2 cellular contexts compared by ENCODE assay signal in the genomic region with DNA sequence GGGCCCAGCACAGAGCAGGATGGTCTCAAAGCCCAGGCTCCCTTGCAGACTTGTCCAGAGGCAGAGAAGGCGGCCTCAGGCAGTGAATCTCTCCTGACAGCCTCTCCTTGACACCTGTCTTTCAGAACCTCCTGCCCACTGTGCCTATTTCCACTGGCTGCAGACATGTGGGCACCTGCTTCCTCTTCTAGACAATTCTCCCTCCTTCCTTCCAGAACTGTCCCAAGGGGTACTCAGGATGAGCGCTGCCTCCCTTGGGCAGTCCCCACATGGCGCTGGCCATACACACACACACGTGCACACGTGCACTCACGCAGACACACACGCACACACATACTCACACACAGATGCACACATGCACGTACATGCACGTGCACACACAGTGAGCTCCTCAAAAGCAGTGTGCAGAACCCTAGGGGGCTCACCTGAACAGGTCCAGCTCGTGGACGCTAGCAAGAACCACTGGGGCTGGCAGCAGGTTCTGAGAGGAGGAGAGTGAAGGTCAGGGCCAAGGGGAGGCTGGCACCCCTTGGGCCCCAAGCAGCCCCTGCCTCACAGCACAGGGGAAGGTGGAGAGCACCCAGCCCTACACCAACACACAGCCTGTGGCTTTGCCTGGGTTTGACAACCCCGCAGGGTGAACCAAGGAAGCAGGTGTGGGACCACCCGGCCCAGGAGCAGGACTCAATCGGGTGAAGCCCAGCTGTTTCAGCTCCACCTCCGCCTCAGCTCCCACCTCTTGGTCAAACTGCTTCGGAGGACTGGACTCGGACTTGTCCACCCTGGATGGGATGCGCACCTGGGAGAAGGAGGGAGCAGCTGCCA.
TF ChIP-seq lines count a peak whose summit lies in the region.

No MANE protein-coding gene starts in this region.

TF ChIP-seq in SK-N-SH, 30 proteins besides CTCF, POLR2A, EP300 and RAD21:
- no peak for TF ChIP-seq GATA2 (CRISPR knock-in tag; IDR thresholded peaks at IDR 0.05)
- TF ChIP-seq CHD2 (IDR thresholded peaks at IDR 0.05; ENCODE audit: low read length, partially characterized antibody): no peak
- TF ChIP-seq FOSL2 (IDR thresholded peaks at IDR 0.05; ENCODE audit: borderline replicate concordance, low read depth): no peak
- TF ChIP-seq MXI1 (IDR thresholded peaks at IDR 0.05; ENCODE audit: low read depth, low read length): no peak
- no peak for TF ChIP-seq JUND (IDR thresholded peaks at IDR 0.05)
- no peak for TF ChIP-seq EZH2phosphoT487 (IDR thresholded peaks at IDR 0.05; ENCODE audit: borderline replicate concordance, low read depth)
- TF ChIP-seq, protein P1, sequence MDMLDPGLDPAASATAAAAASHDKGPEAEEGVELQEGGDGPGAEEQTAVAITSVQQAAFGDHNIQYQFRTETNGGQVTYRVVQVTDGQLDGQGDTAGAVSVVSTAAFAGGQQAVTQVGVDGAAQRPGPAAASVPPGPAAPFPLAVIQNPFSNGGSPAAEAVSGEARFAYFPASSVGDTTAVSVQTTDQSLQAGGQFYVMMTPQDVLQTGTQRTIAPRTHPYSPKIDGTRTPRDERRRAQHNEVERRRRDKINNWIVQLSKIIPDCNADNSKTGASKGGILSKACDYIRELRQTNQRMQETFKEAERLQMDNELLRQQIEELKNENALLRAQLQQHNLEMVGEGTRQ (IDR thresholded peaks at IDR 0.05; ENCODE audit: borderline replicate concordance, low read depth, low read length): no peak
- TF ChIP-seq RCOR1 (IDR thresholded peaks at IDR 0.05; ENCODE audit: low read length): no peak
- no peak for TF ChIP-seq FOXM1 (IDR thresholded peaks at IDR 0.05; ENCODE audit: low read depth)
- TF ChIP-seq, protein P2, sequence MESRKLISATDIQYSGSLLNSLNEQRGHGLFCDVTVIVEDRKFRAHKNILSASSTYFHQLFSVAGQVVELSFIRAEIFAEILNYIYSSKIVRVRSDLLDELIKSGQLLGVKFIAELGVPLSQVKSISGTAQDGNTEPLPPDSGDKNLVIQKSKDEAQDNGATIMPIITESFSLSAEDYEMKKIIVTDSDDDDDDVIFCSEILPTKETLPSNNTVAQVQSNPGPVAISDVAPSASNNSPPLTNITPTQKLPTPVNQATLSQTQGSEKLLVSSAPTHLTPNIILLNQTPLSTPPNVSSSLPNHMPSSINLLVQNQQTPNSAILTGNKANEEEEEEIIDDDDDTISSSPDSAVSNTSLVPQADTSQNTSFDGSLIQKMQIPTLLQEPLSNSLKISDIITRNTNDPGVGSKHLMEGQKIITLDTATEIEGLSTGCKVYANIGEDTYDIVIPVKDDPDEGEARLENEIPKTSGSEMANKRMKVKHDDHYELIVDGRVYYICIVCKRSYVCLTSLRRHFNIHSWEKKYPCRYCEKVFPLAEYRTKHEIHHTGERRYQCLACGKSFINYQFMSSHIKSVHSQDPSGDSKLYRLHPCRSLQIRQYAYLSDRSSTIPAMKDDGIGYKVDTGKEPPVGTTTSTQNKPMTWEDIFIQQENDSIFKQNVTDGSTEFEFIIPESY (IDR thresholded peaks at IDR 0.05; ENCODE audit: borderline replicate concordance, low read depth): no peak
- no peak for TF ChIP-seq YY1 (IDR thresholded peaks at IDR 0.05; ENCODE audit: low read depth)
- TF ChIP-seq, protein P3, sequence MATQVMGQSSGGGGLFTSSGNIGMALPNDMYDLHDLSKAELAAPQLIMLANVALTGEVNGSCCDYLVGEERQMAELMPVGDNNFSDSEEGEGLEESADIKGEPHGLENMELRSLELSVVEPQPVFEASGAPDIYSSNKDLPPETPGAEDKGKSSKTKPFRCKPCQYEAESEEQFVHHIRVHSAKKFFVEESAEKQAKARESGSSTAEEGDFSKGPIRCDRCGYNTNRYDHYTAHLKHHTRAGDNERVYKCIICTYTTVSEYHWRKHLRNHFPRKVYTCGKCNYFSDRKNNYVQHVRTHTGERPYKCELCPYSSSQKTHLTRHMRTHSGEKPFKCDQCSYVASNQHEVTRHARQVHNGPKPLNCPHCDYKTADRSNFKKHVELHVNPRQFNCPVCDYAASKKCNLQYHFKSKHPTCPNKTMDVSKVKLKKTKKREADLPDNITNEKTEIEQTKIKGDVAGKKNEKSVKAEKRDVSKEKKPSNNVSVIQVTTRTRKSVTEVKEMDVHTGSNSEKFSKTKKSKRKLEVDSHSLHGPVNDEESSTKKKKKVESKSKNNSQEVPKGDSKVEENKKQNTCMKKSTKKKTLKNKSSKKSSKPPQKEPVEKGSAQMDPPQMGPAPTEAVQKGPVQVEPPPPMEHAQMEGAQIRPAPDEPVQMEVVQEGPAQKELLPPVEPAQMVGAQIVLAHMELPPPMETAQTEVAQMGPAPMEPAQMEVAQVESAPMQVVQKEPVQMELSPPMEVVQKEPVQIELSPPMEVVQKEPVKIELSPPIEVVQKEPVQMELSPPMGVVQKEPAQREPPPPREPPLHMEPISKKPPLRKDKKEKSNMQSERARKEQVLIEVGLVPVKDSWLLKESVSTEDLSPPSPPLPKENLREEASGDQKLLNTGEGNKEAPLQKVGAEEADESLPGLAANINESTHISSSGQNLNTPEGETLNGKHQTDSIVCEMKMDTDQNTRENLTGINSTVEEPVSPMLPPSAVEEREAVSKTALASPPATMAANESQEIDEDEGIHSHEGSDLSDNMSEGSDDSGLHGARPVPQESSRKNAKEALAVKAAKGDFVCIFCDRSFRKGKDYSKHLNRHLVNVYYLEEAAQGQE (IDR thresholded peaks at IDR 0.05; ENCODE audit: low read depth, low read length): no peak
- no peak for TF ChIP-seq ELF1 (IDR thresholded peaks at IDR 0.05)
- no peak for TF ChIP-seq TCF12 (IDR thresholded peaks at IDR 0.05)
- no peak for TF ChIP-seq TEAD4 (IDR thresholded peaks at IDR 0.05; ENCODE audit: borderline replicate concordance, insufficient read depth)

TF ChIP-seq in SK-N-SH treated with all-trans-retinoic acid at 6 μM for 48 hours, 23 proteins besides CTCF, POLR2A, EP300 and RAD21:
- TF ChIP-seq, protein P4, sequence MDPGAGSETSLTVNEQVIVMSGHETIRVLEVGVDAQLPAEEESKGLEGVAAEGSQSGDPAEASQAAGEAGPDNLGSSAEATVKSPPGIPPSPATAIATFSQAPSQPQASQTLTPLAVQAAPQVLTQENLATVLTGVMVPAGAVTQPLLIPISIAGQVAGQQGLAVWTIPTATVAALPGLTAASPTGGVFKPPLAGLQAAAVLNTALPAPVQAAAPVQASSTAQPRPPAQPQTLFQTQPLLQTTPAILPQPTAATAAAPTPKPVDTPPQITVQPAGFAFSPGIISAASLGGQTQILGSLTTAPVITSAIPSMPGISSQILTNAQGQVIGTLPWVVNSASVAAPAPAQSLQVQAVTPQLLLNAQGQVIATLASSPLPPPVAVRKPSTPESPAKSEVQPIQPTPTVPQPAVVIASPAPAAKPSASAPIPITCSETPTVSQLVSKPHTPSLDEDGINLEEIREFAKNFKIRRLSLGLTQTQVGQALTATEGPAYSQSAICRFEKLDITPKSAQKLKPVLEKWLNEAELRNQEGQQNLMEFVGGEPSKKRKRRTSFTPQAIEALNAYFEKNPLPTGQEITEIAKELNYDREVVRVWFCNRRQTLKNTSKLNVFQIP (CRISPR knock-in tag; IDR thresholded peaks at IDR 0.05; ENCODE audit: borderline replicate concordance, low read depth): no peak
- TF ChIP-seq GLIS3 (CRISPR knock-in tag; IDR thresholded peaks at IDR 0.05): no peak
- no peak for TF ChIP-seq CSDC2 (CRISPR knock-in tag; IDR thresholded peaks at IDR 0.05)
- TF ChIP-seq PPARA (CRISPR knock-in tag; IDR thresholded peaks at IDR 0.05; ENCODE audit: borderline replicate concordance): no peak
- no peak for TF ChIP-seq ARNTL (CRISPR knock-in tag; IDR thresholded peaks at IDR 0.05; ENCODE audit: borderline replicate concordance, low read depth)
- TF ChIP-seq ZFP30 (CRISPR knock-in tag; IDR thresholded peaks at IDR 0.05): no peak
- no peak for TF ChIP-seq ISL1 (CRISPR knock-in tag; IDR thresholded peaks at IDR 0.05)
- no peak for TF ChIP-seq ZFP3 (CRISPR knock-in tag; IDR thresholded peaks at IDR 0.05)
